1 cellular context compared by ENCODE assay signal in genomic region chr20:47357296-47358051, GRCh38.
TF ChIP-seq lines count a peak whose summit lies in the region.

No MANE protein-coding gene starts in this region.

TF ChIP-seq in HepG2, 621 proteins besides CTCF, POLR2A, EP300 and RAD21 (continued from another document and continues in another):
- TF ChIP-seq ZNF280B (CRISPR knock-in tag; IDR thresholded peaks at IDR 0.05; ENCODE audit: borderline replicate concordance): peak; percentile 97
- TF ChIP-seq KDM5A (IDR thresholded peaks at IDR 0.05; ENCODE audit: borderline replicate concordance, low read length): no peak; the same call in 1 of the 2 replicates
- TF ChIP-seq NFIC (IDR thresholded peaks at IDR 0.05; ENCODE audit: low read length): no peak
- peak; percentile 59; the same call in 1 of the 2 replicates for TF ChIP-seq ZNF138 (CRISPR knock-in tag; IDR thresholded peaks at IDR 0.05; ENCODE audit: low read depth)
- TF ChIP-seq NR3C1 (CRISPR knock-in tag; IDR thresholded peaks at IDR 0.05): no peak
- peak; percentile 93 for TF ChIP-seq HNRNPH1 (optimal IDR thresholded peaks at IDR 0.05; ENCODE audit: low read depth, low read length)
- TF ChIP-seq SPEN (CRISPR knock-in tag; IDR thresholded peaks at IDR 0.05; ENCODE audit: low read depth): peak; percentile 100
- peak; percentile 76 for TF ChIP-seq SIX1 (CRISPR knock-in tag; IDR thresholded peaks at IDR 0.05; ENCODE audit: borderline replicate concordance)
- peak; percentile 99 for TF ChIP-seq ZNF124 (CRISPR knock-in tag; IDR thresholded peaks at IDR 0.05)
- peak; percentile 69 for TF ChIP-seq ZBTB14 (CRISPR knock-in tag; IDR thresholded peaks at IDR 0.05)
- peak; percentile 99 for TF ChIP-seq ZNF232 (CRISPR knock-in tag; IDR thresholded peaks at IDR 0.05; ENCODE audit: borderline replicate concordance)
- peak; percentile 56 for TF ChIP-seq ZNF18 (CRISPR knock-in tag; IDR thresholded peaks at IDR 0.05; ENCODE audit: insufficient replicate concordance)
- peak; percentile 98 for TF ChIP-seq ZBTB20 (CRISPR knock-in tag; IDR thresholded peaks at IDR 0.05; ENCODE audit: borderline replicate concordance, low read depth)
- TF ChIP-seq ARID4A (CRISPR knock-in tag; IDR thresholded peaks at IDR 0.05; ENCODE audit: borderline replicate concordance): peak; percentile 94
- peak; percentile 98; the same call in 1 of the 2 replicates for TF ChIP-seq ZNF136 (CRISPR knock-in tag; IDR thresholded peaks at IDR 0.05; ENCODE audit: low read depth)
- peak; percentile 99 for TF ChIP-seq ZNF281 (CRISPR knock-in tag; IDR thresholded peaks at IDR 0.05; ENCODE audit: borderline replicate concordance)
- no peak; the same call in 1 of the 2 replicates for TF ChIP-seq SIN3A (IDR thresholded peaks at IDR 0.05; ENCODE audit: borderline replicate concordance, low read depth, low read length)
- 0 out of 2 replicates have a peak, but pooled peaks have one; percentile 33 for TF ChIP-seq MAFF (IDR thresholded peaks at IDR 0.05; ENCODE audit: low read depth, low read length)
- TF ChIP-seq THAP7 (CRISPR knock-in tag; IDR thresholded peaks at IDR 0.05): peak; percentile 97
- no peak for TF ChIP-seq KLF13 (CRISPR knock-in tag; IDR thresholded peaks at IDR 0.05)
- TF ChIP-seq AGO2 (optimal IDR thresholded peaks at IDR 0.05; ENCODE audit: low read depth, low read length): peak; percentile 96
- TF ChIP-seq ZNF841 (CRISPR knock-in tag; IDR thresholded peaks at IDR 0.05; ENCODE audit: borderline replicate concordance): peak; percentile 89; the same call in 1 of the 2 replicates
- peak; percentile 92 for TF ChIP-seq TAF15 (IDR thresholded peaks at IDR 0.05; ENCODE audit: low read depth, low read length, poor library complexity, severe bottlenecking)
- peak; percentile 100 for TF ChIP-seq ZFY (CRISPR knock-in tag; IDR thresholded peaks at IDR 0.05)
- TF ChIP-seq HHEX (CRISPR knock-in tag; IDR thresholded peaks at IDR 0.05): peak; percentile 64; the same call in 1 of the 2 replicates
- peak; percentile 88 for TF ChIP-seq ZNF451 (CRISPR knock-in tag; IDR thresholded peaks at IDR 0.05)
- peak; percentile 96 for TF ChIP-seq MIXL1 (CRISPR knock-in tag; IDR thresholded peaks at IDR 0.05)
- TF ChIP-seq DNMT1 (CRISPR knock-in tag; IDR thresholded peaks at IDR 0.05): no peak; the same call in 1 of the 2 replicates
- no peak; the same call in none of the 2 replicates for TF ChIP-seq MNT (IDR thresholded peaks at IDR 0.05)
- TF ChIP-seq ZNF317 (CRISPR knock-in tag; IDR thresholded peaks at IDR 0.05): peak; percentile 87
- peak; percentile 85; the same call in 1 of the 2 replicates for TF ChIP-seq HMG20A (CRISPR knock-in tag; IDR thresholded peaks at IDR 0.05; ENCODE audit: borderline replicate concordance)
- peak; percentile 84; the same call in 1 of the 2 replicates for TF ChIP-seq NR0B2 (CRISPR knock-in tag; IDR thresholded peaks at IDR 0.05)
- no peak for TF ChIP-seq ZNF468 (CRISPR knock-in tag; IDR thresholded peaks at IDR 0.05)
- TF ChIP-seq BCL3 (CRISPR knock-in tag; IDR thresholded peaks at IDR 0.05): peak; percentile 92
- TF ChIP-seq TRIM24 (CRISPR knock-in tag; IDR thresholded peaks at IDR 0.05): no peak
- TF ChIP-seq ZNF766 (CRISPR knock-in tag; IDR thresholded peaks at IDR 0.05; ENCODE audit: borderline replicate concordance): peak; percentile 99
- TF ChIP-seq ZFP36L1 (CRISPR knock-in tag; IDR thresholded peaks at IDR 0.05): no peak
